1 cellular context compared by ENCODE assay signal in the genomic region with DNA sequence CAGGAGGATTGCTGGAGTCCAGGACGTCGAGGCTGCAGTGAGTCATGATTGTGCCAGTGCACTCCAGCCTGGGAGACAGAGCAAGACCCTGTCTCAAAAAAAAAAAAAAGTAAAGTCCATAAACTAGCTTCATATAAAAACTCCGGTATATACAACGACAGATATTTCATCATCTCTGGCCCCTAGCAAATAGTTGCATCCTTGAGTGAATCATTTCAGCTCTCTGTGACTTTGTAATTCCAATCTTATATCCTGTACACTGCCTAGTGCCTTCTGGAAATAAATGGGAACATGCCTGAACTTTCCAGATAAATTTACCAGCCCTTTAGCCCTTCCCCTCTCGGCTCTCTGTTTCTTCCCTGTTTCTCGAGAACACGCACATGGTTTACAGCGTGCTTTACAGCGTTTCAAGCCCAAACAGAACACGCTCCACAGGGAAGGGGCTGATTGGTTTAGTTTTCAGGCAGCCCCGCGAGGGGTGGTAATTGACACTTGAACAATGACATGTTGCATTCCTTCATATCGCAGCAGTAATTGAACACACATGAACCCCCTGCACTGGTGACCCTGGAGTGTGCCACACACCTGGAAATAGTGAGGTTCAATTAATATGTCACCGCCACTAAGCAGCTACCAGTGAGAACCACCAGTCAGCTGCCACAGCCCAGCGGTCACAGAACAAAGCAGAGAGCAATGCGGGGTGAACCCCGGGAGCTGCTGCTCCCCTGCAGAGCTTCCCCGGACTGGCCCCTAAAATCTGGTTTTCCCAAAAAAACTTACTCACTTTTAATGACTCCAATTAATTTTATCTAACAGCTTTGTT.
TF ChIP-seq lines count a peak whose summit lies in the region.

No MANE protein-coding gene starts in this region.

TF ChIP-seq in IMR-90, 13 proteins besides CTCF, POLR2A, EP300 and RAD21 (continued from another document):
- no peak for TF ChIP-seq NFE2L2 (IDR thresholded peaks at IDR 0.05; ENCODE audit: low read depth, low read length)
- no peak for TF ChIP-seq MAZ (IDR thresholded peaks at IDR 0.05; ENCODE audit: borderline replicate concordance, low read depth, low read length)
